ENCODE assay signal across 1 cellular context in the genomic region with DNA sequence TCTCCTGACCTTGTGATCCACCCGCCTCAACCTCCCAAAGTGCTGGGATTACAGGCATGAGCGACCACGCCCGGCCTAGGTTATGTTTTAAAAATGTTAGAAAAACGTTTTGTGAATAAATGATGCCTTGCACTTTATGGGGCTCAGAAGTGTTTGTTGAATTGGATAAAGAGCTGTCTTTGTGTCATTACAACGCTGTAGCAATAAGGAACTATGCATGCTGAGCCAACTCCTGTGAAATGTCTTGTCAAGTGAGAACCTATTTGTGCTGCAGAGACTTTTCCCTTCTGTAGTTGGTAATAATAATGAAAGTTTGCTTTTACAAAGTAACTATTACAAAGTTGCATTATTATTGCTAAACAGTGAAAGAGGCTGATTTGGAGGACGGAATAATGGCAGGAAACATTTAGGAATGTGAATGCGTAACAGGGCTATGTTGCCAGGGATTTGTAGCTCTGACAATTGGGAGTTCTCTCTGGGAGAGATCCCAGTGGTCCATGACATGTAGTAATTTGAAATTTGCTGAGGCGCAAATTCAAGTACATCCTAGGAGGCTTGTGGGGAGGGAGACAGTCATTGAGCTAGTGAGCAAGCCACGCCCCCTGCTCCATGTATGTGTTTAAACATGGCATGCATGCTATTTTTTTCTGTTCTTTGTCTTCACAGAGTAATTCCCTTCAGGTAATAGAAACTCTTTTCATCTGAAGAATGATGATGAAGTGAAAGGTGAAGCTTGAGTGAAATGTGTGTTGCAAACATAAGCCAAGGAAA.
TF ChIP-seq lines count a peak whose summit lies in the region.

No MANE protein-coding gene starts in this region.

TF ChIP-seq in SK-N-SH, 30 proteins besides CTCF, POLR2A, EP300 and RAD21 (continued from another document):
- TF ChIP-seq, protein P1, sequence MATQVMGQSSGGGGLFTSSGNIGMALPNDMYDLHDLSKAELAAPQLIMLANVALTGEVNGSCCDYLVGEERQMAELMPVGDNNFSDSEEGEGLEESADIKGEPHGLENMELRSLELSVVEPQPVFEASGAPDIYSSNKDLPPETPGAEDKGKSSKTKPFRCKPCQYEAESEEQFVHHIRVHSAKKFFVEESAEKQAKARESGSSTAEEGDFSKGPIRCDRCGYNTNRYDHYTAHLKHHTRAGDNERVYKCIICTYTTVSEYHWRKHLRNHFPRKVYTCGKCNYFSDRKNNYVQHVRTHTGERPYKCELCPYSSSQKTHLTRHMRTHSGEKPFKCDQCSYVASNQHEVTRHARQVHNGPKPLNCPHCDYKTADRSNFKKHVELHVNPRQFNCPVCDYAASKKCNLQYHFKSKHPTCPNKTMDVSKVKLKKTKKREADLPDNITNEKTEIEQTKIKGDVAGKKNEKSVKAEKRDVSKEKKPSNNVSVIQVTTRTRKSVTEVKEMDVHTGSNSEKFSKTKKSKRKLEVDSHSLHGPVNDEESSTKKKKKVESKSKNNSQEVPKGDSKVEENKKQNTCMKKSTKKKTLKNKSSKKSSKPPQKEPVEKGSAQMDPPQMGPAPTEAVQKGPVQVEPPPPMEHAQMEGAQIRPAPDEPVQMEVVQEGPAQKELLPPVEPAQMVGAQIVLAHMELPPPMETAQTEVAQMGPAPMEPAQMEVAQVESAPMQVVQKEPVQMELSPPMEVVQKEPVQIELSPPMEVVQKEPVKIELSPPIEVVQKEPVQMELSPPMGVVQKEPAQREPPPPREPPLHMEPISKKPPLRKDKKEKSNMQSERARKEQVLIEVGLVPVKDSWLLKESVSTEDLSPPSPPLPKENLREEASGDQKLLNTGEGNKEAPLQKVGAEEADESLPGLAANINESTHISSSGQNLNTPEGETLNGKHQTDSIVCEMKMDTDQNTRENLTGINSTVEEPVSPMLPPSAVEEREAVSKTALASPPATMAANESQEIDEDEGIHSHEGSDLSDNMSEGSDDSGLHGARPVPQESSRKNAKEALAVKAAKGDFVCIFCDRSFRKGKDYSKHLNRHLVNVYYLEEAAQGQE (IDR thresholded peaks at IDR 0.05; ENCODE audit: low read depth, low read length), result no peak
- TF ChIP-seq, protein P2, sequence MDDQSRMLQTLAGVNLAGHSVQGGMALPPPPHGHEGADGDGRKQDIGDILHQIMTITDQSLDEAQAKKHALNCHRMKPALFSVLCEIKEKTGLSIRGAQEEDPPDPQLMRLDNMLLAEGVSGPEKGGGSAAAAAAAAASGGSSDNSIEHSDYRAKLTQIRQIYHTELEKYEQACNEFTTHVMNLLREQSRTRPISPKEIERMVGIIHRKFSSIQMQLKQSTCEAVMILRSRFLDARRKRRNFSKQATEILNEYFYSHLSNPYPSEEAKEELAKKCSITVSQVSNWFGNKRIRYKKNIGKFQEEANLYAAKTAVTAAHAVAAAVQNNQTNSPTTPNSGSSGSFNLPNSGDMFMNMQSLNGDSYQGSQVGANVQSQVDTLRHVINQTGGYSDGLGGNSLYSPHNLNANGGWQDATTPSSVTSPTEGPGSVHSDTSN (IDR thresholded peaks at IDR 0.05), result no peak
- no peak for TF ChIP-seq NFIC (IDR thresholded peaks at IDR 0.05; ENCODE audit: borderline replicate concordance)
- no peak for TF ChIP-seq EZH2phosphoT487 (IDR thresholded peaks at IDR 0.05; ENCODE audit: borderline replicate concordance, low read depth)
